In the genomic region with DNA sequence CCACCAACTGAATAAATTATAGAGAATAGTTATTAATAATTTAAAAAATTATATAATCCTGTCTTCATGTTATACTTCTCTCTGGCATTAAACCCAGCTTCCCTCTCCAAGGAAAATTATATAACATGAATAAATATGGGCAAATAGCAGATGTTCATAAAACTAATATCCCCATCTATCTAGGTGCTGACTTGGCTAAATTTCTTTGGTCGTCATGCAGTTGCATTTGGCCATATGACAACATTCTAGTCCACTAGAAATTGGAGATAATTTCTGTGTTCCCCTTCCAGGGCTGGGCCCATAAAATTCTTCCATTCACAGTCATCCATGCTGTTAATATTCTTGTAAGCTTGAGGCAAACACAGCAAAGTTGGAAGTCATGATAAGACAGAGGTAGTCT, we compare ENCODE assay signal across 8 cellular contexts.
"Had no signal": no experiment of that assay in that cellular context is flagged by ENCODE, and none has a peak within 500 bp of the region (broad histone marks: within the 10 kb centered on the region; RNA-seq: fewer than 3 reads in every experiment).

No MANE protein-coding gene starts in this region.

- H3K9ac ChIP-seq: GM23248 had no signal

- H3K27ac ChIP-seq: GM23248 had no signal

- H3K4me3 ChIP-seq: GM23248, HAP-1, K562 had no signal

- FAIRE-seq: HTR-8/SVneo, K562 had no signal

- DNase-seq: GM23248, GOT3, H7, KG1 had no signal

- H2AFZ ChIP-seq: GM23248 had no signal

- H3K9me3 ChIP-seq: HAP-1 had no signal

- ATAC-seq: HCT116, K562 had no signal

- H3K36me3 ChIP-seq: HAP-1 had no signal
